ENCODE assay signal across 1 cellular context in genomic region chr6:117906905-117907599, GRCh38.
TF ChIP-seq lines count a peak whose summit lies in the region.

TSS of gene SLC35F1 (plus strand) at chr6:117907264.

TF ChIP-seq in K562, 482 proteins besides CTCF, POLR2A, EP300 and RAD21 (continued from another document):
- TF ChIP-seq PPARD (CRISPR knock-in tag; IDR thresholded peaks at IDR 0.05): no peak
- TF ChIP-seq EHMT2 (IDR thresholded peaks at IDR 0.05): peak; percentile 65; the same call in 1 of the 2 replicates
- TF ChIP-seq REST (CRISPR knock-in tag; IDR thresholded peaks at IDR 0.05; ENCODE audit: low read depth): peak; percentile 89
- no peak for TF ChIP-seq THRA (IDR thresholded peaks at IDR 0.05)
- TF ChIP-seq ZNF12 (CRISPR knock-in tag; IDR thresholded peaks at IDR 0.05): no peak
- TF ChIP-seq ZNF77 (CRISPR knock-in tag; IDR thresholded peaks at IDR 0.05): no peak
- no peak for TF ChIP-seq ESRRB (CRISPR knock-in tag; IDR thresholded peaks at IDR 0.05; ENCODE audit: borderline replicate concordance)
- no peak for TF ChIP-seq ZNF175 (CRISPR knock-in tag; IDR thresholded peaks at IDR 0.05; ENCODE audit: low read depth)
- peak; percentile 62; the same call in 1 of the 2 replicates for TF ChIP-seq MIER1 (IDR thresholded peaks at IDR 0.05; ENCODE audit: low read depth)
- peak; percentile 36; the same call in 1 of the 2 replicates for TF ChIP-seq ZBTB7A (IDR thresholded peaks at IDR 0.05; ENCODE audit: borderline replicate concordance, control insufficient read depth, low read depth, low read length)
- no peak for TF ChIP-seq ELK3 (CRISPR knock-in tag; IDR thresholded peaks at IDR 0.05)
- no peak for TF ChIP-seq ZNF507 (tag; conservative IDR thresholded peaks at IDR 0.05)
- no peak for TF ChIP-seq SMARCC2 (IDR thresholded peaks at IDR 0.05; ENCODE audit: low read depth)
- no peak for TF ChIP-seq ZNF551 (CRISPR knock-in tag; IDR thresholded peaks at IDR 0.05)
- no peak for TF ChIP-seq GTF2B (IDR thresholded peaks at IDR 0.05; ENCODE audit: extremely low read depth, insufficient read length)
- TF ChIP-seq TOE1 (IDR thresholded peaks at IDR 0.05; ENCODE audit: borderline replicate concordance): no peak
- TF ChIP-seq TOE1 (CRISPR knock-in tag; IDR thresholded peaks at IDR 0.05; ENCODE audit: borderline replicate concordance, low read depth): no peak
- TF ChIP-seq CCNT2 (IDR thresholded peaks at IDR 0.05; ENCODE audit: borderline replicate concordance, extremely low read depth, insufficient read length, low read depth, low read length): no peak
- no peak for TF ChIP-seq RUNX1 (IDR thresholded peaks at IDR 0.05; ENCODE audit: low read depth)
- TF ChIP-seq BHLHE40 (IDR thresholded peaks at IDR 0.05; ENCODE audit: low read length): no peak
- no peak for TF ChIP-seq CC2D1A (IDR thresholded peaks at IDR 0.05)
- TF ChIP-seq TFE3 (CRISPR knock-in tag; IDR thresholded peaks at IDR 0.05): no peak
- no peak for TF ChIP-seq ZNF41 (CRISPR knock-in tag; conservative IDR thresholded peaks at IDR 0.05)
- no peak for TF ChIP-seq CEBPZ (IDR thresholded peaks at IDR 0.05; ENCODE audit: borderline replicate concordance, low read depth, low read length)
- no peak for TF ChIP-seq ARHGAP35 (IDR thresholded peaks at IDR 0.05; ENCODE audit: partially characterized antibody)
